19 cellular contexts compared by ENCODE assay signal in genomic region chr20:23449400-23449799, GRCh38. TPM values are rescaled to one million over a fixed set of nuclear protein-coding genes. Genes with fewer than 3 reads are reported as not detected.
A peak's percentile ranks its signal among the peaks of the same experiment; 100 is the strongest.
DNase-seq lines count a peak whose midpoint lies in the region; ATAC-seq lines count a peak whose summit lies in the region.
"Had no signal": no experiment of that assay in that cellular context is flagged by ENCODE, and none has a peak within 500 bp of the region (broad histone marks: within the 10 kb centered on the region; RNA-seq: fewer than 3 reads in every experiment).

No MANE protein-coding gene starts in this region.

- no peaks in the 10 kb centered on the region for H3K27me3 Mint-ChIP-seq in stimulated activated naive CD8-positive, alpha-beta T cell treated with anti-CD3 and anti-CD28 coated beads, Interleukin-15, Interleukin-2, amounts not matched to agents 100 ng/mL and 50 ng/mL, for 24 hours
- H3K27me3 Mint-ChIP-seq in central memory CD8-positive, alpha-beta T cell: no peaks in the 10 kb centered on the region

- H3K36me3 Mint-ChIP-seq in stimulated activated naive CD8-positive, alpha-beta T cell treated with anti-CD3 and anti-CD28 coated beads, Interleukin-15, Interleukin-2, amounts not matched to agents 100 ng/mL and 50 ng/mL, for 24 hours (ENCODE audit: low read depth): no peaks in the 10 kb centered on the region
- no peaks in the 10 kb centered on the region for H3K36me3 Mint-ChIP-seq in central memory CD8-positive, alpha-beta T cell (ENCODE audit: insufficient read depth)
- H3K36me3 Mint-ChIP-seq: type B pancreatic cell had no signal

- peaks cover 9% of the 10 kb centered on the region for H3K4me1 Mint-ChIP-seq in stimulated activated naive CD8-positive, alpha-beta T cell treated with anti-CD3 and anti-CD28 coated beads, Interleukin-15, Interleukin-2, amounts not matched to agents 100 ng/mL and 50 ng/mL, for 24 hours (ENCODE audit: low read depth)
- peaks cover 11% of the 10 kb centered on the region for H3K4me1 Mint-ChIP-seq in central memory CD8-positive, alpha-beta T cell

- ATAC-seq in stimulated activated naive CD8-positive, alpha-beta T cell treated with anti-CD3 and anti-CD28 coated beads, Interleukin-15, Interleukin-2, amounts not matched to agents 100 U/mL and 50 U/mL, for 24 hours: no peak
- peak; percentile 56 for ATAC-seq in central memory CD8-positive, alpha-beta T cell (replicated peaks; ENCODE audit: extremely low read depth, poor library complexity, severe bottlenecking)
- ATAC-seq: left ventricle myocardium superior had no signal

- H3K9me3 Mint-ChIP-seq in stimulated activated naive CD8-positive, alpha-beta T cell treated with anti-CD3 and anti-CD28 coated beads, Interleukin-15, Interleukin-2, amounts not matched to agents 100 ng/mL and 50 ng/mL, for 24 hours: no peaks in the 10 kb centered on the region
- H3K9me3 Mint-ChIP-seq in central memory CD8-positive, alpha-beta T cell: no peaks in the 10 kb centered on the region
- H3K9me3 Mint-ChIP-seq: T-helper 1 cell treated with Interleukin-12 subunit alpha and Interleukin-12 subunit beta and Interleukin-4 antibody, amounts not matched to agents 30 μg/mL and 1 μg/mL, for 36 hours; type B pancreatic cell had no signal

- no peak for DNase-seq in stimulated activated naive CD8-positive, alpha-beta T cell treated with anti-CD3 and anti-CD28 coated beads, Interleukin-15, Interleukin-2, amounts not matched to agents 100 U/mL and 50 U/mL, for 24 hours
- DNase-seq in MV-4-11 (lab: John Stamatoyannopoulos, UW): peak; percentile 36
- no peak for DNase-seq in central memory CD8-positive, alpha-beta T cell (ENCODE audit: low spot score in 2 of 2)
- DNase-seq in A172 (ENCODE audit: low spot score): no peak
- no peak for DNase-seq in HuH-7 (ENCODE audit: low spot score)
- DNase-seq in central memory CD4-positive, alpha-beta T cell: no peak
- DNase-seq in dermis blood vessel endothelial cell: no peak
- DNase-seq: activated CD8-positive, alpha-beta memory T cell treated with anti-CD3 and anti-CD28 coated beads for 24 hours; activated gamma-delta T cell treated with Interleukin-2 at 50 U/mL for 16 hours; DMS 273 treated with DMSO at 0.1 percent for 48 hours; dorsolateral prefrontal cortex; left ventricle myocardium superior; NCI-H1930; ovary; stimulated activated CD4-positive, alpha-beta T cell treated with anti-CD3 and anti-CD28 coated beads, Interleukin-4, amount 100 ng/mL, for 4 hours had no signal

- H3K4me3 Mint-ChIP-seq in stimulated activated naive CD8-positive, alpha-beta T cell treated with anti-CD3 and anti-CD28 coated beads, Interleukin-15, Interleukin-2, amounts not matched to agents 100 ng/mL and 50 ng/mL, for 24 hours: no peak overlapping the region
- H3K4me3 Mint-ChIP-seq in central memory CD8-positive, alpha-beta T cell: no peak overlapping the region
- H3K4me3 Mint-ChIP-seq: T-helper 1 cell treated with Interleukin-12 subunit alpha and Interleukin-12 subunit beta and Interleukin-4 antibody, amounts not matched to agents 30 μg/mL and 1 μg/mL, for 36 hours; type B pancreatic cell had no signal

- peak overlapping the region; percentile 46 for H3K27ac Mint-ChIP-seq in stimulated activated naive CD8-positive, alpha-beta T cell treated with anti-CD3 and anti-CD28 coated beads, Interleukin-15, Interleukin-2, amounts not matched to agents 100 ng/mL and 50 ng/mL, for 24 hours
- no peak overlapping the region for H3K27ac Mint-ChIP-seq in central memory CD8-positive, alpha-beta T cell (ENCODE audit: low read depth)
- H3K27ac Mint-ChIP-seq: T-helper 1 cell treated with Interleukin-12 subunit alpha and Interleukin-12 subunit beta and Interleukin-4 antibody, amounts not matched to agents 30 μg/mL and 1 μg/mL, for 36 hours; type B pancreatic cell had no signal

RNA-seq across cellular contexts. Expression of gene CST11, which starts 3.3 kb away (rescaled TPM):
- total RNA-seq in A172 (2014; rRNA removed; shearing (Covaris generic)): not detected in 2 replicates
- not detected in 2 replicates for total RNA-seq in dermis blood vessel endothelial cell
- total RNA-seq: astrocyte, dorsolateral prefrontal cortex, left ventricle myocardium superior, ovary had no signal

RNA-seq across cellular contexts. Expression of gene CSTL1, which starts 9.9 kb away (rescaled TPM):
- not detected in 2 replicates for total RNA-seq in A172 (2014; rRNA removed; shearing (Covaris generic))
- not detected in 2 replicates for total RNA-seq in dermis blood vessel endothelial cell
- total RNA-seq: astrocyte, dorsolateral prefrontal cortex, left ventricle myocardium superior, ovary had no signal

RNA-seq across cellular contexts. Expression of gene NAPB, which starts 28.1 kb away (rescaled TPM):
- 6.4 and 6.6 TPM in 2 replicates for total RNA-seq in A172 (2014; rRNA removed; shearing (Covaris generic))
- 8.2 and 12.1 TPM in 2 replicates for total RNA-seq in dermis blood vessel endothelial cell

RNA-seq across cellular contexts. Expression of gene CST8, which starts 41.5 kb away (rescaled TPM):
- not detected in 2 replicates for total RNA-seq in A172 (2014; rRNA removed; shearing (Covaris generic))
- not detected in 2 replicates for total RNA-seq in dermis blood vessel endothelial cell
- total RNA-seq: astrocyte, dorsolateral prefrontal cortex, left ventricle myocardium superior, ovary had no signal
